2 cellular contexts compared by ENCODE assay signal in the genomic region with DNA sequence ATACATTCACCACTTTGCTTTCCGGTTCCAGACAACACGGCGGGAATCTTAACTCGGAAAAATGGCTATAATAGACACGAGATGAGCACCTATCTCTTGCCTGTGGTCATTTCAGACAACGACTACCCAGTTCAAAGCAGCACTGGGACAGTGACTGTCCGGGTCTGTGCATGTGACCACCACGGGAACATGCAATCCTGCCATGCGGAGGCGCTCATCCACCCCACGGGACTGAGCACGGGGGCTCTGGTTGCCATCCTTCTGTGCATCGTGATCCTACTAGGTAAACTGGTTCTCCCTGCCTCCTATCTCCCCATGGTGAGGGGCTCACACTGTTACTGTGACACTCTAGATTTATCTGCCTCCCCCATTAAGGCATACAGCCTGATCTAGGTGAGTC.
A peak's percentile ranks its signal among the peaks of the same experiment; 100 is the strongest.
TF ChIP-seq lines count a peak whose summit lies in the region.

No MANE protein-coding gene starts in this region.

TF ChIP-seq in GM23338, 12 proteins besides CTCF, POLR2A, EP300 and RAD21 (continues in another document):
- TF ChIP-seq, protein P1, sequence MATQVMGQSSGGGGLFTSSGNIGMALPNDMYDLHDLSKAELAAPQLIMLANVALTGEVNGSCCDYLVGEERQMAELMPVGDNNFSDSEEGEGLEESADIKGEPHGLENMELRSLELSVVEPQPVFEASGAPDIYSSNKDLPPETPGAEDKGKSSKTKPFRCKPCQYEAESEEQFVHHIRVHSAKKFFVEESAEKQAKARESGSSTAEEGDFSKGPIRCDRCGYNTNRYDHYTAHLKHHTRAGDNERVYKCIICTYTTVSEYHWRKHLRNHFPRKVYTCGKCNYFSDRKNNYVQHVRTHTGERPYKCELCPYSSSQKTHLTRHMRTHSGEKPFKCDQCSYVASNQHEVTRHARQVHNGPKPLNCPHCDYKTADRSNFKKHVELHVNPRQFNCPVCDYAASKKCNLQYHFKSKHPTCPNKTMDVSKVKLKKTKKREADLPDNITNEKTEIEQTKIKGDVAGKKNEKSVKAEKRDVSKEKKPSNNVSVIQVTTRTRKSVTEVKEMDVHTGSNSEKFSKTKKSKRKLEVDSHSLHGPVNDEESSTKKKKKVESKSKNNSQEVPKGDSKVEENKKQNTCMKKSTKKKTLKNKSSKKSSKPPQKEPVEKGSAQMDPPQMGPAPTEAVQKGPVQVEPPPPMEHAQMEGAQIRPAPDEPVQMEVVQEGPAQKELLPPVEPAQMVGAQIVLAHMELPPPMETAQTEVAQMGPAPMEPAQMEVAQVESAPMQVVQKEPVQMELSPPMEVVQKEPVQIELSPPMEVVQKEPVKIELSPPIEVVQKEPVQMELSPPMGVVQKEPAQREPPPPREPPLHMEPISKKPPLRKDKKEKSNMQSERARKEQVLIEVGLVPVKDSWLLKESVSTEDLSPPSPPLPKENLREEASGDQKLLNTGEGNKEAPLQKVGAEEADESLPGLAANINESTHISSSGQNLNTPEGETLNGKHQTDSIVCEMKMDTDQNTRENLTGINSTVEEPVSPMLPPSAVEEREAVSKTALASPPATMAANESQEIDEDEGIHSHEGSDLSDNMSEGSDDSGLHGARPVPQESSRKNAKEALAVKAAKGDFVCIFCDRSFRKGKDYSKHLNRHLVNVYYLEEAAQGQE (IDR thresholded peaks at IDR 0.05; ENCODE audit: unreplicated experiment), result no peak
- TF ChIP-seq NANOG (IDR thresholded peaks at IDR 0.05; ENCODE audit: borderline replicate concordance) (no peak), JUNB (IDR thresholded peaks at IDR 0.05; ENCODE audit: unreplicated experiment) (no peak), POLR2AphosphoS5 (IDR thresholded peaks at IDR 0.05; ENCODE audit: low read depth) (no peak), EZH2 (IDR thresholded peaks at IDR 0.05; ENCODE audit: low read depth, unreplicated experiment) (no peak), ZNF331 (CRISPR knock-in tag; IDR thresholded peaks at IDR 0.05; ENCODE audit: low read depth) (no peak), EZH2phosphoT487 (IDR thresholded peaks at IDR 0.05; ENCODE audit: unreplicated experiment) (no peak), ZNF114 (CRISPR knock-in tag; IDR thresholded peaks at IDR 0.05) (no peak)
- TF ChIP-seq, protein P2, sequence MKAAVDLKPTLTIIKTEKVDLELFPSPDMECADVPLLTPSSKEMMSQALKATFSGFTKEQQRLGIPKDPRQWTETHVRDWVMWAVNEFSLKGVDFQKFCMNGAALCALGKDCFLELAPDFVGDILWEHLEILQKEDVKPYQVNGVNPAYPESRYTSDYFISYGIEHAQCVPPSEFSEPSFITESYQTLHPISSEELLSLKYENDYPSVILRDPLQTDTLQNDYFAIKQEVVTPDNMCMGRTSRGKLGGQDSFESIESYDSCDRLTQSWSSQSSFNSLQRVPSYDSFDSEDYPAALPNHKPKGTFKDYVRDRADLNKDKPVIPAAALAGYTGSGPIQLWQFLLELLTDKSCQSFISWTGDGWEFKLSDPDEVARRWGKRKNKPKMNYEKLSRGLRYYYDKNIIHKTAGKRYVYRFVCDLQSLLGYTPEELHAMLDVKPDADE (IDR thresholded peaks at IDR 0.05), result no peak
- TF ChIP-seq, protein P3, sequence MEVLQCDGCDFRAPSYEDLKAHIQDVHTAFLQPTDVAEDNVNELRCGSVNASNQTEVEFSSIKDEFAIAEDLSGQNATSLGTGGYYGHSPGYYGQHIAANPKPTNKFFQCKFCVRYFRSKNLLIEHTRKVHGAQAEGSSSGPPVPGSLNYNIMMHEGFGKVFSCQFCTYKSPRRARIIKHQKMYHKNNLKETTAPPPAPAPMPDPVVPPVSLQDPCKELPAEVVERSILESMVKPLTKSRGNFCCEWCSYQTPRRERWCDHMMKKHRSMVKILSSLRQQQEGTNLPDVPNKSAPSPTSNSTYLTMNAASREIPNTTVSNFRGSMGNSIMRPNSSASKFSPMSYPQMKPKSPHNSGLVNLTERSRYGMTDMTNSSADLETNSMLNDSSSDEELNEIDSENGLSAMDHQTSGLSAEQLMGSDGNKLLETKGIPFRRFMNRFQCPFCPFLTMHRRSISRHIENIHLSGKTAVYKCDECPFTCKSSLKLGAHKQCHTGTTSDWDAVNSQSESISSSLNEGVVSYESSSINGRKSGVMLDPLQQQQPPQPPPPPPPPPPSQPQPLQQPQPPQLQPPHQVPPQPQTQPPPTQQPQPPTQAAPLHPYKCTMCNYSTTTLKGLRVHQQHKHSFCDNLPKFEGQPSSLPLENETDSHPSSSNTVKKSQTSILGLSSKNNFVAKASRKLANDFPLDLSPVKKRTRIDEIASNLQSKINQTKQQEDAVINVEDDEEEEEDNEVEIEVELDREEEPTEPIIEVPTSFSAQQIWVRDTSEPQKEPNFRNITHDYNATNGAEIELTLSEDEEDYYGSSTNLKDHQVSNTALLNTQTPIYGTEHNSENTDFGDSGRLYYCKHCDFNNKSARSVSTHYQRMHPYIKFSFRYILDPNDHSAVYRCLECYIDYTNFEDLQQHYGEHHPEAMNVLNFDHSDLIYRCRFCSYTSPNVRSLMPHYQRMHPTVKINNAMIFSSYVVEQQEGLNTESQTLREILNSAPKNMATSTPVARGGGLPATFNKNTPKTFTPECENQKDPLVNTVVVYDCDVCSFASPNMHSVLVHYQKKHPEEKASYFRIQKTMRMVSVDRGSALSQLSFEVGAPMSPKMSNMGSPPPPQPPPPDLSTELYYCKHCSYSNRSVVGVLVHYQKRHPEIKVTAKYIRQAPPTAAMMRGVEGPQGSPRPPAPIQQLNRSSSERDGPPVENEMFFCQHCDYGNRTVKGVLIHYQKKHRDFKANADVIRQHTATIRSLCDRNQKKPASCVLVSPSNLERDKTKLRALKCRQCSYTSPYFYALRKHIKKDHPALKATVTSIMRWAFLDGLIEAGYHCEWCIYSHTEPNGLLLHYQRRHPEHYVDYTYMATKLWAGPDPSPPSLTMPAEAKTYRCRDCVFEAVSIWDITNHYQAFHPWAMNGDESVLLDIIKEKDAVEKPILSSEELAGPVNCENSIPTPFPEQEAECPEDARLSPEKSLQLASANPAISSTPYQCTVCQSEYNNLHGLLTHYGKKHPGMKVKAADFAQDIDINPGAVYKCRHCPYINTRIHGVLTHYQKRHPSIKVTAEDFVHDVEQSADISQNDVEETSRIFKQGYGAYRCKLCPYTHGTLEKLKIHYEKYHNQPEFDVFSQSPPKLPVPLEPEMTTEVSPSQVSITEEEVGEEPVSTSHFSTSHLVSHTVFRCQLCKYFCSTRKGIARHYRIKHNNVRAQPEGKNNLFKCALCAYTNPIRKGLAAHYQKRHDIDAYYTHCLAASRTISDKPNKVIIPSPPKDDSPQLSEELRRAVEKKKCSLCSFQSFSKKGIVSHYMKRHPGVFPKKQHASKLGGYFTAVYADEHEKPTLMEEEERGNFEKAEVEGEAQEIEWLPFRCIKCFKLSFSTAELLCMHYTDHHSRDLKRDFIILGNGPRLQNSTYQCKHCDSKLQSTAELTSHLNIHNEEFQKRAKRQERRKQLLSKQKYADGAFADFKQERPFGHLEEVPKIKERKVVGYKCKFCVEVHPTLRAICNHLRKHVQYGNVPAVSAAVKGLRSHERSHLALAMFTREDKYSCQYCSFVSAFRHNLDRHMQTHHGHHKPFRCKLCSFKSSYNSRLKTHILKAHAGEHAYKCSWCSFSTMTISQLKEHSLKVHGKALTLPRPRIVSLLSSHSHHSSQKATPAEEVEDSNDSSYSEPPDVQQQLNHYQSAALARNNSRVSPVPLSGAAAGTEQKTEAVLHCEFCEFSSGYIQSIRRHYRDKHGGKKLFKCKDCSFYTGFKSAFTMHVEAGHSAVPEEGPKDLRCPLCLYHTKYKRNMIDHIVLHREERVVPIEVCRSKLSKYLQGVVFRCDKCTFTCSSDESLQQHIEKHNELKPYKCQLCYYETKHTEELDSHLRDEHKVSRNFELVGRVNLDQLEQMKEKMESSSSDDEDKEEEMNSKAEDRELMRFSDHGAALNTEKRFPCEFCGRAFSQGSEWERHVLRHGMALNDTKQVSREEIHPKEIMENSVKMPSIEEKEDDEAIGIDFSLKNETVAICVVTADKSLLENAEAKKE (CRISPR knock-in tag; IDR thresholded peaks at IDR 0.05), result no peak

TF ChIP-seq in K562, 482 proteins besides CTCF, POLR2A, EP300 and RAD21 (continued from another document and continues in another):
- TF ChIP-seq CTCFL (IDR thresholded peaks at IDR 0.05; ENCODE audit: borderline replicate concordance, insufficient read depth, low read depth, low read length, poor library complexity, severe bottlenecking), result peak; percentile 18
- TF ChIP-seq, protein P4, sequence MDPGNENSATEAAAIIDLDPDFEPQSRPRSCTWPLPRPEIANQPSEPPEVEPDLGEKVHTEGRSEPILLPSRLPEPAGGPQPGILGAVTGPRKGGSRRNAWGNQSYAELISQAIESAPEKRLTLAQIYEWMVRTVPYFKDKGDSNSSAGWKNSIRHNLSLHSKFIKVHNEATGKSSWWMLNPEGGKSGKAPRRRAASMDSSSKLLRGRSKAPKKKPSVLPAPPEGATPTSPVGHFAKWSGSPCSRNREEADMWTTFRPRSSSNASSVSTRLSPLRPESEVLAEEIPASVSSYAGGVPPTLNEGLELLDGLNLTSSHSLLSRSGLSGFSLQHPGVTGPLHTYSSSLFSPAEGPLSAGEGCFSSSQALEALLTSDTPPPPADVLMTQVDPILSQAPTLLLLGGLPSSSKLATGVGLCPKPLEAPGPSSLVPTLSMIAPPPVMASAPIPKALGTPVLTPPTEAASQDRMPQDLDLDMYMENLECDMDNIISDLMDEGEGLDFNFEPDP (CRISPR knock-in tag; IDR thresholded peaks at IDR 0.05), result no peak
- no peak for TF ChIP-seq ZFP30 (CRISPR knock-in tag; IDR thresholded peaks at IDR 0.05; ENCODE audit: borderline replicate concordance)
- TF ChIP-seq MITF (IDR thresholded peaks at IDR 0.05), result peak; percentile 54; the same call in 1 of the 2 replicates
- TF ChIP-seq ARID1B (IDR thresholded peaks at IDR 0.05), result no peak
- TF ChIP-seq, protein P5, sequence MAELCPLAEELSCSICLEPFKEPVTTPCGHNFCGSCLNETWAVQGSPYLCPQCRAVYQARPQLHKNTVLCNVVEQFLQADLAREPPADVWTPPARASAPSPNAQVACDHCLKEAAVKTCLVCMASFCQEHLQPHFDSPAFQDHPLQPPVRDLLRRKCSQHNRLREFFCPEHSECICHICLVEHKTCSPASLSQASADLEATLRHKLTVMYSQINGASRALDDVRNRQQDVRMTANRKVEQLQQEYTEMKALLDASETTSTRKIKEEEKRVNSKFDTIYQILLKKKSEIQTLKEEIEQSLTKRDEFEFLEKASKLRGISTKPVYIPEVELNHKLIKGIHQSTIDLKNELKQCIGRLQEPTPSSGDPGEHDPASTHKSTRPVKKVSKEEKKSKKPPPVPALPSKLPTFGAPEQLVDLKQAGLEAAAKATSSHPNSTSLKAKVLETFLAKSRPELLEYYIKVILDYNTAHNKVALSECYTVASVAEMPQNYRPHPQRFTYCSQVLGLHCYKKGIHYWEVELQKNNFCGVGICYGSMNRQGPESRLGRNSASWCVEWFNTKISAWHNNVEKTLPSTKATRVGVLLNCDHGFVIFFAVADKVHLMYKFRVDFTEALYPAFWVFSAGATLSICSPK (IDR thresholded peaks at IDR 0.05; ENCODE audit: borderline replicate concordance), result no peak
- peak; percentile 89 for TF ChIP-seq TEAD2 (tag; IDR thresholded peaks at IDR 0.05)
- TF ChIP-seq MYC (IDR thresholded peaks at IDR 0.05; ENCODE audit: low read depth, low read length), result no peak
- no peak for TF ChIP-seq MYC (CRISPR knock-in tag; IDR thresholded peaks at IDR 0.05; ENCODE audit: borderline replicate concordance, low read depth)
- no peak for TF ChIP-seq ZNF699 (CRISPR knock-in tag; IDR thresholded peaks at IDR 0.05; ENCODE audit: insufficient replicate concordance)
- no peak for TF ChIP-seq ZNF586 (CRISPR knock-in tag; conservative IDR thresholded peaks at IDR 0.05)
- no peak for TF ChIP-seq PHF21A (IDR thresholded peaks at IDR 0.05; ENCODE audit: borderline replicate concordance, low read depth)
- TF ChIP-seq RAD51 (IDR thresholded peaks at IDR 0.05; ENCODE audit: borderline replicate concordance, low read depth), result peak; percentile 46
- no peak for TF ChIP-seq RBM39 (optimal IDR thresholded peaks at IDR 0.05; ENCODE audit: low read depth, low read length)
- TF ChIP-seq STAT5B (CRISPR knock-in tag; IDR thresholded peaks at IDR 0.05), result no peak
- TF ChIP-seq HNRNPUL1 (IDR thresholded peaks at IDR 0.05; ENCODE audit: low read length), result no peak
- TF ChIP-seq ATF4 (CRISPR knock-in tag; IDR thresholded peaks at IDR 0.05), result no peak
- no peak for TF ChIP-seq KLF16 (IDR thresholded peaks at IDR 0.05)
- TF ChIP-seq GTF2E2 (tag; IDR thresholded peaks at IDR 0.05), result no peak
- TF ChIP-seq SMARCB1 (IDR thresholded peaks at IDR 0.05; ENCODE audit: insufficient read length, low read depth), result no peak
- TF ChIP-seq HNRNPLL (IDR thresholded peaks at IDR 0.05; ENCODE audit: low read depth, low read length, poor library complexity, severe bottlenecking), result no peak
- no peak for TF ChIP-seq SREBF2 (CRISPR knock-in tag; IDR thresholded peaks at IDR 0.05)
- peak in 1 of 2 experiments; percentile 25 for TF ChIP-seq E2F6 (IDR thresholded peaks at IDR 0.05; ENCODE audit: borderline replicate concordance in 1 of 2, extremely low read depth in 1 of 2, insufficient read depth in 1 of 2, insufficient read length in 1 of 2, low read depth in 1 of 2, low read length in 1 of 2, poor library complexity in 1 of 2, severe bottlenecking in 1 of 2)
